23 cellular contexts compared by ENCODE assay signal in genomic region chr1:111497592-111497991, GRCh38. TPM values are rescaled to one million over a fixed set of nuclear protein-coding genes. Genes with fewer than 3 reads are reported as not detected.
A peak's percentile ranks its signal among the peaks of the same experiment; 100 is the strongest.
DNase-seq lines count a peak whose midpoint lies in the region; TF ChIP-seq lines count a peak whose summit lies in the region.
"Had no signal": no experiment of that assay in that cellular context is flagged by ENCODE, and none has a peak within 500 bp of the region (broad histone marks: within the 10 kb centered on the region; RNA-seq: fewer than 3 reads in every experiment).

No MANE protein-coding gene starts in this region.

- no peaks in the 10 kb centered on the region for H3K27me3 Mint-ChIP-seq in neural progenitor cell (ENCODE audit: insufficient read depth, low read depth)
- H3K27me3 Mint-ChIP-seq: activated naive CD8-positive, alpha-beta T cell; naive B cell had no signal

- no peak overlapping the region for H3K27ac Mint-ChIP-seq in neural progenitor cell
- H3K27ac Mint-ChIP-seq: activated naive CD8-positive, alpha-beta T cell had no signal

- H4K20me1 ChIP-seq in SU-DHL-6 (ENCODE audit: low read depth, low read length), result no peaks in the 10 kb centered on the region
- H4K20me1 ChIP-seq in neural progenitor cell (ENCODE audit: low read depth), result no peaks in the 10 kb centered on the region
- H4K20me1 ChIP-seq: BLaER1 had no signal

- TF ChIP-seq CTCF in GM12865 (IDR thresholded peaks at IDR 0.05; ENCODE audit: insufficient read depth, low read depth, low read length, missing control alignments) (no peak), SU-DHL-6 (IDR thresholded peaks at IDR 0.05; ENCODE audit: insufficient read depth, low read length, poor library complexity, severe bottlenecking) (no peak), neural progenitor cell (IDR thresholded peaks at IDR 0.05) (no peak)

- H3K4me3 ChIP-seq in GM12865 (ENCODE audit: low read depth, low read length) (no peak overlapping the region), SU-DHL-6 (ENCODE audit: insufficient read depth, low read length, poor library complexity, severe bottlenecking) (no peak overlapping the region), neural progenitor cell (no peak overlapping the region)
- H3K4me3 ChIP-seq: A549, BLaER1, body of pancreas, right atrium auricular region had no signal

- H3K27ac ChIP-seq in SU-DHL-6 (ENCODE audit: low read depth, low read length) (no peak overlapping the region), neural progenitor cell (no peak overlapping the region)
- H3K27ac ChIP-seq: A549, BLaER1, body of pancreas, right atrium auricular region had no signal

- H2AFZ ChIP-seq in SU-DHL-6 (ENCODE audit: low read depth, low read length, severe bottlenecking) (peak overlapping the region; percentile 4), neural progenitor cell (replicated peaks) (peak overlapping the region; percentile 63)

- H3F3A ChIP-seq in SU-DHL-6 (ENCODE audit: insufficient read depth) (no peaks in the 10 kb centered on the region), neural progenitor cell (ENCODE audit: low read depth) (no peaks in the 10 kb centered on the region)

- no peaks in the 10 kb centered on the region for H3K9me2 ChIP-seq in SU-DHL-6 (replicated peaks; ENCODE audit: insufficient read depth, low read length)

- H3K9me3 ChIP-seq in SU-DHL-6 (ENCODE audit: insufficient read depth, low read length) (no peaks in the 10 kb centered on the region), neural progenitor cell (ENCODE audit: low read depth) (no peaks in the 10 kb centered on the region)
- H3K9me3 ChIP-seq: A549, BLaER1, body of pancreas, right atrium auricular region had no signal

- H3K27me3 ChIP-seq in SU-DHL-6 (ENCODE audit: low read length) (no peaks in the 10 kb centered on the region), neural progenitor cell (no peaks in the 10 kb centered on the region)
- H3K27me3 ChIP-seq: BLaER1, body of pancreas, right atrium auricular region had no signal

- no peak overlapping the region for H3K4me2 ChIP-seq in SU-DHL-6 (ENCODE audit: low read depth, low read length, poor library complexity, severe bottlenecking)
- H3K4me2 ChIP-seq in neural progenitor cell, result no peak overlapping the region
- H3K4me2 ChIP-seq: A549, BLaER1 had no signal

- H3K4me3 Mint-ChIP-seq in neural progenitor cell, result no peak overlapping the region
- H3K4me3 Mint-ChIP-seq: activated naive CD8-positive, alpha-beta T cell; naive B cell had no signal

- H3K4me1 Mint-ChIP-seq in neural progenitor cell, result peaks cover 3% of the 10 kb centered on the region

- no peaks in the 10 kb centered on the region for H3K4me1 ChIP-seq in neural progenitor cell
- H3K4me1 ChIP-seq: A549, BLaER1, body of pancreas, right atrium auricular region had no signal

- no peak overlapping the region for H3K9ac ChIP-seq in SU-DHL-6 (ENCODE audit: low read length)
- no peak overlapping the region for H3K9ac ChIP-seq in neural progenitor cell
- H3K9ac ChIP-seq: BLaER1 had no signal

- H3K36me3 ChIP-seq in SU-DHL-6 (ENCODE audit: low read length) (no peaks in the 10 kb centered on the region), neural progenitor cell (no peaks in the 10 kb centered on the region)
- H3K36me3 ChIP-seq: BLaER1, right atrium auricular region had no signal

- DNase-seq in SIG-M5 treated with dmso at 0.1 percent for 504 hours (lab: John Stamatoyannopoulos, UW; ENCODE audit: unreplicated experiment) (peak; percentile 49), SIG-M5 (lab: John Stamatoyannopoulos, UW) (no peak), GM12865 (ENCODE audit: low read depth) (peak; percentile 32), neural progenitor cell (ENCODE audit: low spot score) (no peak), inferior parietal cortex (ENCODE audit: extremely low spot score) (no peak), HK-2 (ENCODE audit: unreplicated experiment) (no peak), LoVo (ENCODE audit: low spot score) (no peak)
- DNase-seq: activated CD4-positive, alpha-beta T cell treated with anti-CD3 and anti-CD28 coated beads for 4 hours; activated CD8-positive, alpha-beta memory T cell treated with anti-CD3 and anti-CD28 coated beads, Interleukin-2, amount 50 U/mL, for 4 hours; body of pancreas; naive B cell; NCI-H1694 treated with DMSO at 0.1 percent for 48 hours; NCI-H345; NK-92 treated with Interleukin-12 subunit alpha and Interleukin-12 subunit beta, amount 100 ng/mL, for 24 hours; stimulated activated CD4-positive, alpha-beta T cell treated with anti-CD3 and anti-CD28 coated beads, Interleukin-12 subunit alpha, Interleukin-12 subunit beta, amount 100 ng/mL, for 4 hours had no signal

- no peaks in the 10 kb centered on the region for H3K79me2 ChIP-seq in SU-DHL-6 (ENCODE audit: insufficient read depth, low read length)
- H3K79me2 ChIP-seq in neural progenitor cell (ENCODE audit: low read depth), result no peaks in the 10 kb centered on the region

- H3K9me3 Mint-ChIP-seq in neural progenitor cell, result peaks cover 2% of the 10 kb centered on the region

- no peaks in the 10 kb centered on the region for H3K36me3 Mint-ChIP-seq in neural progenitor cell
- H3K36me3 Mint-ChIP-seq: activated naive CD8-positive, alpha-beta T cell had no signal

RNA-seq across cellular contexts. Expression of gene ADORA3, which starts 5.8 kb away (rescaled TPM):
- not detected in 2 replicates for total RNA-seq in neural progenitor cell (ENCODE audit: low replicate concordance)
- total RNA-seq: fibroblast of lung, glomerular endothelial cell, osteoblast had no signal

RNA-seq across cellular contexts. Expression of gene TMIGD3, which starts 5.8 kb away (rescaled TPM):
- total RNA-seq in neural progenitor cell (ENCODE audit: low replicate concordance), result not detected in 2 replicates
- total RNA-seq: fibroblast of lung, glomerular endothelial cell, osteoblast had no signal

RNA-seq across cellular contexts. Expression of gene C1orf162, which starts 23.8 kb away (rescaled TPM):
- total RNA-seq in neural progenitor cell (ENCODE audit: low replicate concordance), result 0.26 and 0.93 TPM in 2 replicates
- total RNA-seq: glomerular endothelial cell had no signal

RNA-seq across cellular contexts. Expression of gene ATP5PB, which starts 48.3 kb away (rescaled TPM):
- total RNA-seq in neural progenitor cell (ENCODE audit: low replicate concordance), result 273 and 467 TPM in 2 replicates

RNA-seq across cellular contexts. Expression of gene WDR77, which starts 48.5 kb away (rescaled TPM):
- 55.8 and 73.3 TPM in 2 replicates for total RNA-seq in neural progenitor cell (ENCODE audit: low replicate concordance)

Comparison
In these comparisons a context has a peak if more than half of its experiments do, and no peak if none do; other contexts are left out.
1. DNase-seq: peak in SIG-M5 treated with dmso at 0.1 percent for 504 hours (single experiment) and GM12865 (single experiment); none in SIG-M5 (single experiment), neural progenitor cell (single experiment), inferior parietal cortex (single experiment), HK-2 (single experiment) and LoVo (single experiment).